In the genomic region with DNA sequence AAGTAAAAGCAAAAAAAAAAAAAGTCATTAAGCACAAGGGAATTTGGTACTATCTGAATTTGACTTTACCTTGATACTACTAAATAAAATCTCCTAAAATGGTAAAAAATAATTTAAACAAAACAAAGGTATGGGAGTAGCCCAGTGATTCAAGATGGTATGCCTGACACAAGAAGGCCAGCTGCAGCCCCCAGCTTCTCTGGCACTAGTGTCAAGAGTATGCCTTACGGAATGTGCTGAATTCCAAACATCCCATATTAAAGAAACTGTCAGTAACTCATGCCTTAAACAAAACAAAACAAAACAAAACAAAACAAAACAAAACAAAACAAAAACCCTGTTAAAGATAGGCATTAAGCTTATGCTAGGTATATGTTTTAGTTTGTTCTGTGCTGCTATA, we compare ENCODE assay signal across 31 cellular contexts.
"Had no signal": no experiment of that assay in that cellular context is flagged by ENCODE, and none has a peak within 500 bp of the region (broad histone marks: within the 10 kb centered on the region; RNA-seq: fewer than 3 reads in every experiment).

No MANE protein-coding gene starts in this region.

- H3K27me3 Mint-ChIP-seq: naive thymus-derived CD4-positive, alpha-beta T cell; natural killer cell treated with Interleukin-12 subunit alpha and Interleukin-12 subunit beta and Interleukin-15 and Interleukin-18, amount 100 ng/mL, for 72 hours; stimulated activated memory B cell treated with anti-CD40 and anti-IgM and Interleukin-4, amounts not matched to agents 10 μg/mL and 1 μg/mL and 100 μg/mL, for 72 hours; stimulated activated naive CD8-positive, alpha-beta T cell treated with anti-CD3 and anti-CD28 coated beads, Interleukin-15, amount 100 ng/mL, for 72 hours had no signal

- H3K36me3 ChIP-seq: left lung, pancreas, prostate gland, upper lobe of left lung had no signal

- H3K9me3 Mint-ChIP-seq: mesothelial cell of epicardium; naive thymus-derived CD4-positive, alpha-beta T cell; natural killer cell treated with Interleukin-12 subunit alpha and Interleukin-12 subunit beta and Interleukin-15 and Interleukin-18, amount 100 ng/mL, for 72 hours; neural crest cell; stimulated activated memory B cell treated with anti-CD40 and anti-IgM and Interleukin-4, amounts not matched to agents 10 μg/mL and 1 μg/mL and 100 μg/mL, for 72 hours; stimulated activated naive CD8-positive, alpha-beta T cell treated with anti-CD3 and anti-CD28 coated beads, Interleukin-15, amount 100 ng/mL, for 72 hours had no signal

- ATAC-seq: left colon; left lung; naive thymus-derived CD4-positive, alpha-beta T cell; natural killer cell treated with Interleukin-12 subunit alpha and Interleukin-12 subunit beta and Interleukin-15 and Interleukin-18, amount 100 ng/mL, for 72 hours; pancreas; sciatic nerve; stimulated activated memory B cell treated with anti-CD40 and anti-IgM and Interleukin-4, amounts not matched to agents 10 μg/mL and 1 μg/mL and 100 μg/mL, for 72 hours; stimulated activated naive CD8-positive, alpha-beta T cell treated with anti-CD3 and anti-CD28 coated beads, Interleukin-15, amount 100 ng/mL, for 72 hours had no signal

- H3K27ac ChIP-seq: left lung, pancreas, prostate gland, tibial nerve, upper lobe of left lung had no signal

- H3K4me1 ChIP-seq: left lung, prostate gland, tibial nerve, upper lobe of left lung had no signal

- DNase-seq: head of caudate nucleus; hippocampal formation; kidney glomerular epithelial cell; left colon; left lung; mesendoderm; naive thymus-derived CD4-positive, alpha-beta T cell; nucleus accumbens; pancreas; posterior cingulate gyrus; retina; right cardiac atrium; small intestine; stimulated activated CD4-positive, alpha-beta T cell treated with anti-CD3 and anti-CD28 coated beads, Interleukin-1b, Interleukin-23, amount 100 ng/mL, for 48 hours; stimulated activated CD4-positive, alpha-beta T cell treated with anti-CD3 and anti-CD28 coated beads, Interleukin-2, amount 100 ng/mL, for 48 hours; stimulated activated CD4-positive, alpha-beta T cell treated with anti-CD3 and anti-CD28 coated beads, Interleukin-4, amount 100 ng/mL, for 4 hours; stimulated activated CD8-positive, alpha-beta memory T cell treated with anti-CD3 and anti-CD28 coated beads, Interleukin-4, amount 100 ng/mL, for 48 hours; stimulated activated naive CD4-positive, alpha-beta T cell treated with Interleukin-2 at 50 U/mL for 16 hours; stimulated activated naive CD8-positive, alpha-beta T cell treated with anti-CD3 and anti-CD28 coated beads, Interleukin-15, amount 100 ng/mL, for 72 hours; substantia nigra; upper lobe of left lung had no signal

- FAIRE-seq: keratinocyte, pancreas, small intestine, urothelium cell line had no signal

- H3K27me3 ChIP-seq: left lung, pancreas, tibial nerve, upper lobe of left lung had no signal

- H3K36me3 Mint-ChIP-seq: mesothelial cell of epicardium; natural killer cell treated with Interleukin-12 subunit alpha and Interleukin-12 subunit beta and Interleukin-15 and Interleukin-18, amount 100 ng/mL, for 72 hours had no signal

- H3K9me3 ChIP-seq: left lung, pancreas, prostate gland, tibial nerve, upper lobe of left lung had no signal

- H3K4me3 ChIP-seq: left lung, lung, pancreas, prostate gland, tibial nerve, upper lobe of left lung had no signal

- H3K27ac Mint-ChIP-seq: mesothelial cell of epicardium; naive thymus-derived CD4-positive, alpha-beta T cell; natural killer cell treated with Interleukin-12 subunit alpha and Interleukin-12 subunit beta and Interleukin-15 and Interleukin-18, amount 100 ng/mL, for 72 hours; stimulated activated memory B cell treated with anti-CD40 and anti-IgM and Interleukin-4, amounts not matched to agents 10 μg/mL and 1 μg/mL and 100 μg/mL, for 72 hours had no signal

- H3K4me1 Mint-ChIP-seq: naive thymus-derived CD4-positive, alpha-beta T cell; stimulated activated memory B cell treated with anti-CD40 and anti-IgM and Interleukin-4, amounts not matched to agents 10 μg/mL and 1 μg/mL and 100 μg/mL, for 72 hours; stimulated activated naive CD8-positive, alpha-beta T cell treated with anti-CD3 and anti-CD28 coated beads, Interleukin-15, amount 100 ng/mL, for 72 hours had no signal

- H3K4me3 Mint-ChIP-seq: mesothelial cell of epicardium; naive thymus-derived CD4-positive, alpha-beta T cell; natural killer cell treated with Interleukin-12 subunit alpha and Interleukin-12 subunit beta and Interleukin-15 and Interleukin-18, amount 100 ng/mL, for 72 hours; neural crest cell; stimulated activated memory B cell treated with anti-CD40 and anti-IgM and Interleukin-4, amounts not matched to agents 10 μg/mL and 1 μg/mL and 100 μg/mL, for 72 hours; stimulated activated naive CD8-positive, alpha-beta T cell treated with anti-CD3 and anti-CD28 coated beads, Interleukin-15, amount 100 ng/mL, for 72 hours had no signal
